1 cellular context compared by ENCODE assay signal in the genomic region with DNA sequence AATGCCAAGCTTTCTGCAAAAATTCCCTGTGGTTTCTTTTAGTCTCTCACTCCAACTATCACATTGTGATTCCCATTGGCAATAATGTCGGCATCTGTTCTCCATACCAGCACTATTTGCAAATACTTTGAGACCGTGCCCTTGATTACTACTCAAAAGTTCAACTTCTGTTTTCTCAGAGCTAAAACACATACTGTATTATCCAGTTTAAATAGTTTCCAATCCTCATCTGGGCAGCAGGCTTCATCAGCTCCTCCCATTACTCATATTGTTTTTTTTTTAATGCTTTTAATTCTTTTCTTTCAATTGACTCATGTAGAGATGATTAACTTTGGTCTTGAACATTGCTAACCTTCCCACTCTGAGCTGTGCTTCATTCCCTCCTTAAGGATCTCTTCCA.
TF ChIP-seq lines count a peak whose summit lies in the region.

No MANE protein-coding gene starts in this region.

TF ChIP-seq in GM23338, 12 proteins besides CTCF, POLR2A, EP300 and RAD21 (continued from another document):
- TF ChIP-seq, protein P1, sequence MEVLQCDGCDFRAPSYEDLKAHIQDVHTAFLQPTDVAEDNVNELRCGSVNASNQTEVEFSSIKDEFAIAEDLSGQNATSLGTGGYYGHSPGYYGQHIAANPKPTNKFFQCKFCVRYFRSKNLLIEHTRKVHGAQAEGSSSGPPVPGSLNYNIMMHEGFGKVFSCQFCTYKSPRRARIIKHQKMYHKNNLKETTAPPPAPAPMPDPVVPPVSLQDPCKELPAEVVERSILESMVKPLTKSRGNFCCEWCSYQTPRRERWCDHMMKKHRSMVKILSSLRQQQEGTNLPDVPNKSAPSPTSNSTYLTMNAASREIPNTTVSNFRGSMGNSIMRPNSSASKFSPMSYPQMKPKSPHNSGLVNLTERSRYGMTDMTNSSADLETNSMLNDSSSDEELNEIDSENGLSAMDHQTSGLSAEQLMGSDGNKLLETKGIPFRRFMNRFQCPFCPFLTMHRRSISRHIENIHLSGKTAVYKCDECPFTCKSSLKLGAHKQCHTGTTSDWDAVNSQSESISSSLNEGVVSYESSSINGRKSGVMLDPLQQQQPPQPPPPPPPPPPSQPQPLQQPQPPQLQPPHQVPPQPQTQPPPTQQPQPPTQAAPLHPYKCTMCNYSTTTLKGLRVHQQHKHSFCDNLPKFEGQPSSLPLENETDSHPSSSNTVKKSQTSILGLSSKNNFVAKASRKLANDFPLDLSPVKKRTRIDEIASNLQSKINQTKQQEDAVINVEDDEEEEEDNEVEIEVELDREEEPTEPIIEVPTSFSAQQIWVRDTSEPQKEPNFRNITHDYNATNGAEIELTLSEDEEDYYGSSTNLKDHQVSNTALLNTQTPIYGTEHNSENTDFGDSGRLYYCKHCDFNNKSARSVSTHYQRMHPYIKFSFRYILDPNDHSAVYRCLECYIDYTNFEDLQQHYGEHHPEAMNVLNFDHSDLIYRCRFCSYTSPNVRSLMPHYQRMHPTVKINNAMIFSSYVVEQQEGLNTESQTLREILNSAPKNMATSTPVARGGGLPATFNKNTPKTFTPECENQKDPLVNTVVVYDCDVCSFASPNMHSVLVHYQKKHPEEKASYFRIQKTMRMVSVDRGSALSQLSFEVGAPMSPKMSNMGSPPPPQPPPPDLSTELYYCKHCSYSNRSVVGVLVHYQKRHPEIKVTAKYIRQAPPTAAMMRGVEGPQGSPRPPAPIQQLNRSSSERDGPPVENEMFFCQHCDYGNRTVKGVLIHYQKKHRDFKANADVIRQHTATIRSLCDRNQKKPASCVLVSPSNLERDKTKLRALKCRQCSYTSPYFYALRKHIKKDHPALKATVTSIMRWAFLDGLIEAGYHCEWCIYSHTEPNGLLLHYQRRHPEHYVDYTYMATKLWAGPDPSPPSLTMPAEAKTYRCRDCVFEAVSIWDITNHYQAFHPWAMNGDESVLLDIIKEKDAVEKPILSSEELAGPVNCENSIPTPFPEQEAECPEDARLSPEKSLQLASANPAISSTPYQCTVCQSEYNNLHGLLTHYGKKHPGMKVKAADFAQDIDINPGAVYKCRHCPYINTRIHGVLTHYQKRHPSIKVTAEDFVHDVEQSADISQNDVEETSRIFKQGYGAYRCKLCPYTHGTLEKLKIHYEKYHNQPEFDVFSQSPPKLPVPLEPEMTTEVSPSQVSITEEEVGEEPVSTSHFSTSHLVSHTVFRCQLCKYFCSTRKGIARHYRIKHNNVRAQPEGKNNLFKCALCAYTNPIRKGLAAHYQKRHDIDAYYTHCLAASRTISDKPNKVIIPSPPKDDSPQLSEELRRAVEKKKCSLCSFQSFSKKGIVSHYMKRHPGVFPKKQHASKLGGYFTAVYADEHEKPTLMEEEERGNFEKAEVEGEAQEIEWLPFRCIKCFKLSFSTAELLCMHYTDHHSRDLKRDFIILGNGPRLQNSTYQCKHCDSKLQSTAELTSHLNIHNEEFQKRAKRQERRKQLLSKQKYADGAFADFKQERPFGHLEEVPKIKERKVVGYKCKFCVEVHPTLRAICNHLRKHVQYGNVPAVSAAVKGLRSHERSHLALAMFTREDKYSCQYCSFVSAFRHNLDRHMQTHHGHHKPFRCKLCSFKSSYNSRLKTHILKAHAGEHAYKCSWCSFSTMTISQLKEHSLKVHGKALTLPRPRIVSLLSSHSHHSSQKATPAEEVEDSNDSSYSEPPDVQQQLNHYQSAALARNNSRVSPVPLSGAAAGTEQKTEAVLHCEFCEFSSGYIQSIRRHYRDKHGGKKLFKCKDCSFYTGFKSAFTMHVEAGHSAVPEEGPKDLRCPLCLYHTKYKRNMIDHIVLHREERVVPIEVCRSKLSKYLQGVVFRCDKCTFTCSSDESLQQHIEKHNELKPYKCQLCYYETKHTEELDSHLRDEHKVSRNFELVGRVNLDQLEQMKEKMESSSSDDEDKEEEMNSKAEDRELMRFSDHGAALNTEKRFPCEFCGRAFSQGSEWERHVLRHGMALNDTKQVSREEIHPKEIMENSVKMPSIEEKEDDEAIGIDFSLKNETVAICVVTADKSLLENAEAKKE (CRISPR knock-in tag; IDR thresholded peaks at IDR 0.05): no peak
- TF ChIP-seq ZNF331 (CRISPR knock-in tag; IDR thresholded peaks at IDR 0.05; ENCODE audit: low read depth): no peak
